In the genomic region with DNA sequence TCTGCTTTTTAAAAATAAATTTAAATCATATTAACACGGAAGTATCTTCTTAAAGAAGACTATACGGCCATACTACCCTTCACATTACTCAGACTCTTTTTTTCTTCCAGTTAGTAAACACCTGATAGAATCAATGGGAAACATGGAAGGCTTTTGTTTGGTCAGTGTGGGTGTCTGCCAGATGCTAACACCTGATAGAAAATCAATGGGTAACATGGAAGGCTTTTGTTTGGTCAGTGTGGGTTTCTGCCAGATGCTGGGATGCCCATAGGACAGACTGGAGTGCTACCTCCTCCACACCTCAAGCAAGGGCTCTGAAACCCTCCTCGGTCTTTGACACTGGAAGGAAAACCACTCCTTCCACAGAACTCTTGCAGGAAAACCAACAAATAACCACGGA, we compare ENCODE assay signal across 22 cellular contexts. TPM values are rescaled to one million over a fixed set of nuclear protein-coding genes. Genes with fewer than 3 reads are reported as not detected.
"Had no signal": no experiment of that assay in that cellular context is flagged by ENCODE, and none has a peak within 500 bp of the region (broad histone marks: within the 10 kb centered on the region; RNA-seq: fewer than 3 reads in every experiment).

No MANE protein-coding gene starts in this region.

- DNase-seq: KBM-7; MV-4-11; NCI-H1048; NCI-H1105; NCI-H1417; NCI-H1436 treated with DMSO at 0.1 percent for 48 hours; NCI-H187; NCI-H2081; NCI-H2107; NCI-H2227 treated with DMSO at 0.1 percent for 48 hours; NCI-H524; NCI-H526 treated with DMSO at 0.1 percent for 48 hours; NCI-H748 treated with DMSO at 0.1 percent for 48 hours; NK-92 treated with Interleukin-12 subunit alpha and Interleukin-12 subunit beta, amount 100 ng/mL, for 24 hours; PC-3; SHP77; SK-N-SH had no signal

- H3K9me3 ChIP-seq: SK-N-SH had no signal

- ATAC-seq: Panc1, PC-3 had no signal

- H3K27ac ChIP-seq: HL-60, RWPE1 had no signal

- FAIRE-seq: HTR-8/SVneo had no signal

RNA-seq across cellular contexts. Expression of a gene that starts 50.6 kb away (rescaled TPM):
- total RNA-seq: NCI-H460 had no signal
